Comparison of ENCODE assay signal across 23 cellular contexts in genomic region chrX:36609653-36610585, GRCh38.
DNase-seq lines count a peak whose midpoint lies in the region; ATAC-seq and TF ChIP-seq lines count a peak whose summit lies in the region.
"Had no signal": no experiment of that assay in that cellular context is flagged by ENCODE, and none has a peak within 500 bp of the region (broad histone marks: within the 10 kb centered on the region; RNA-seq: fewer than 3 reads in every experiment).

No MANE protein-coding gene starts in this region.

- no peak overlapping the region for H3K4me3 Mint-ChIP-seq in naive thymus-derived CD8-positive, alpha-beta T cell
- no peak overlapping the region for H3K4me3 Mint-ChIP-seq in T-helper 2 cell treated with Interferon-gamma antibody and Interleukin-4, amounts not matched to agents 5 μg/mL and 100 μg/mL, for 36 hours
- H3K4me3 Mint-ChIP-seq: activated CD4-positive, alpha-beta T cell treated with anti-CD3 and anti-CD28 coated beads, Interleukin-2, amount 10 ng/mL, durations not matched to agents 7 days and 5 days; activated naive CD8-positive, alpha-beta T cell treated with anti-CD3 and anti-CD28 coated beads for 36 hours; brain; CD4-positive, alpha-beta memory T cell; stimulated activated naive CD8-positive, alpha-beta T cell treated with anti-CD3 and anti-CD28 coated beads, Interleukin-15, amount 100 ng/mL, for 72 hours; T-helper 1 cell treated with Interleukin-12 subunit alpha and Interleukin-12 subunit beta and Interleukin-4 antibody, amounts not matched to agents 30 μg/mL and 1 μg/mL, for 36 hours had no signal

- no peaks in the 10 kb centered on the region for H3K36me3 Mint-ChIP-seq in naive thymus-derived CD8-positive, alpha-beta T cell
- no peaks in the 10 kb centered on the region for H3K36me3 Mint-ChIP-seq in T-helper 2 cell treated with Interferon-gamma antibody and Interleukin-4, amounts not matched to agents 5 μg/mL and 100 μg/mL, for 36 hours (ENCODE audit: low read depth)
- H3K36me3 Mint-ChIP-seq: activated naive CD8-positive, alpha-beta T cell treated with anti-CD3 and anti-CD28 coated beads for 36 hours; brain; CD4-positive, alpha-beta memory T cell had no signal

- no peak for TF ChIP-seq RAD21 in IMR-90 (IDR thresholded peaks at IDR 0.05; ENCODE audit: low read length)

- H3K27ac Mint-ChIP-seq in naive thymus-derived CD8-positive, alpha-beta T cell: no peak overlapping the region
- H3K27ac Mint-ChIP-seq in T-helper 2 cell treated with Interferon-gamma antibody and Interleukin-4, amounts not matched to agents 5 μg/mL and 100 μg/mL, for 36 hours: no peak overlapping the region
- H3K27ac Mint-ChIP-seq: activated CD4-positive, alpha-beta T cell treated with anti-CD3 and anti-CD28 coated beads, Interleukin-2, amount 10 ng/mL, durations not matched to agents 7 days and 5 days; activated naive CD8-positive, alpha-beta T cell treated with anti-CD3 and anti-CD28 coated beads for 36 hours; brain; CD4-positive, alpha-beta memory T cell; stimulated activated naive CD8-positive, alpha-beta T cell treated with anti-CD3 and anti-CD28 coated beads, Interleukin-15, amount 100 ng/mL, for 72 hours; T-helper 1 cell treated with Interleukin-12 subunit alpha and Interleukin-12 subunit beta and Interleukin-4 antibody, amounts not matched to agents 30 μg/mL and 1 μg/mL, for 36 hours had no signal

- BruUV-seq in IMR-90 (replicated peaks; lab: Mats Ljungman, UMichigan): no TSS peak

- CTCF ChIA-PET in IMR-90 (lab: Yijun Ruan, JAX): no interaction called here

- H3K56ac ChIP-seq in IMR-90 (ENCODE audit: extremely low read depth, insufficient read depth, low read length): no peak overlapping the region

- no peak overlapping the region for H3K14ac ChIP-seq in IMR-90 (replicated peaks; ENCODE audit: low read depth, low read length)

- peaks cover 8% of the 10 kb centered on the region; the same call in 1 of the 2 replicates for H3K9me3 ChIP-seq in IMR-90 (ENCODE audit: control insufficient read depth, insufficient read depth, low read length)
- H3K9me3 ChIP-seq: tibial nerve had no signal

- no peak overlapping the region for H2BK120ac ChIP-seq in IMR-90 (ENCODE audit: low read depth, low read length)

- no peak overlapping the region for H3K27ac ChIP-seq in IMR-90 (ENCODE audit: insufficient read depth, low read length)
- H3K27ac ChIP-seq: coronary artery, hepatocyte, tibial nerve, VCaP had no signal

- H2AK9ac ChIP-seq in IMR-90 (replicated peaks; ENCODE audit: low read depth, low read length, poor library complexity): no peak overlapping the region

- H2BK20ac ChIP-seq in IMR-90 (ENCODE audit: low read depth, low read length): no peak overlapping the region

- H3K9me3 Mint-ChIP-seq in naive thymus-derived CD8-positive, alpha-beta T cell: peaks cover 0 to 6% (median 0%) of the 10 kb centered on the region in 9 donors
- H3K9me3 Mint-ChIP-seq in T-helper 2 cell treated with Interferon-gamma antibody and Interleukin-4, amounts not matched to agents 5 μg/mL and 100 μg/mL, for 36 hours: no peaks in the 10 kb centered on the region
- H3K9me3 Mint-ChIP-seq: activated CD4-positive, alpha-beta T cell treated with anti-CD3 and anti-CD28 coated beads, Interleukin-2, amount 10 ng/mL, durations not matched to agents 7 days and 5 days; activated naive CD8-positive, alpha-beta T cell treated with anti-CD3 and anti-CD28 coated beads for 36 hours; stimulated activated naive CD8-positive, alpha-beta T cell treated with anti-CD3 and anti-CD28 coated beads, Interleukin-15, amount 100 ng/mL, for 72 hours; T-helper 1 cell treated with Interleukin-12 subunit alpha and Interleukin-12 subunit beta and Interleukin-4 antibody, amounts not matched to agents 30 μg/mL and 1 μg/mL, for 36 hours had no signal

- intact Hi-C loops in IMR-90 (cut with micrococcal nuclease): no loop called here
- intact Hi-C loops in Right ventricle myocardium inferior (cut with DNase I): no loop called here

- H2BK5ac ChIP-seq in IMR-90 (ENCODE audit: low read depth, low read length, poor library complexity, severe bottlenecking): no peak overlapping the region

- H3K18ac ChIP-seq in IMR-90 (ENCODE audit: low read depth, low read length): no peak overlapping the region

- H2AK5ac ChIP-seq in IMR-90 (ENCODE audit: low read depth, low read length): no peak overlapping the region

- no peak overlapping the region for H3K9ac ChIP-seq in IMR-90 (ENCODE audit: low read depth, low read length)

- POLR2A ChIA-PET in IMR-90 (lab: Charles Lee; ENCODE audit: unreplicated experiment): no interaction called here
- POLR2A ChIA-PET in naive thymus-derived CD8-positive, alpha-beta T cell (lab: Charles Lee): no interaction called here

- H2AFZ ChIP-seq in IMR-90 (replicated peaks; ENCODE audit: low read length, poor library complexity): no peak overlapping the region
- H2AFZ ChIP-seq: hepatocyte had no signal

- no peak overlapping the region for H3K4me3 ChIP-seq in IMR-90 (ENCODE audit: insufficient read depth, low read depth, low read length)
- H3K4me3 ChIP-seq: coronary artery, hepatocyte, tibial nerve had no signal

- no peak overlapping the region for H4K5ac ChIP-seq in IMR-90 (ENCODE audit: low read depth, low read length)

- no peaks in the 10 kb centered on the region for H3K4me1 ChIP-seq in IMR-90 (ENCODE audit: control insufficient read depth, insufficient read depth, low read length)
- H3K4me1 ChIP-seq: tibial nerve had no signal

- no peaks in the 10 kb centered on the region for H3K79me1 ChIP-seq in IMR-90 (ENCODE audit: low read depth in 1 of 2, low read length in 2 of 2)

- dilution Hi-C loops in IMR-90 (cut with HindIII; ENCODE audit: low sequenced_read_pairs, unreplicated experiment): no loop called here

- H4K8ac ChIP-seq in IMR-90 (ENCODE audit: low read depth in 2 of 2, low read length in 2 of 2): no peak overlapping the region

- H3K27me3 Mint-ChIP-seq in naive thymus-derived CD8-positive, alpha-beta T cell: no peaks in the 10 kb centered on the region
- H3K27me3 Mint-ChIP-seq in T-helper 2 cell treated with Interferon-gamma antibody and Interleukin-4, amounts not matched to agents 5 μg/mL and 100 μg/mL, for 36 hours (ENCODE audit: low read depth): no peaks in the 10 kb centered on the region
- H3K27me3 Mint-ChIP-seq: activated CD4-positive, alpha-beta T cell treated with anti-CD3 and anti-CD28 coated beads, Interleukin-2, amount 10 ng/mL, durations not matched to agents 7 days and 5 days; activated naive CD8-positive, alpha-beta T cell treated with anti-CD3 and anti-CD28 coated beads for 36 hours; CD4-positive, alpha-beta memory T cell; stimulated activated naive CD8-positive, alpha-beta T cell treated with anti-CD3 and anti-CD28 coated beads, Interleukin-15, amount 100 ng/mL, for 72 hours had no signal

- TF ChIP-seq CTCF in IMR-90 (conservative IDR thresholded peaks at IDR 0.05; ENCODE audit: low read depth, low read length): no peak

- no peak overlapping the region for H3K23ac ChIP-seq in IMR-90 (ENCODE audit: low read depth, low read length)

- in situ Hi-C loops in IMR-90 (cut with MboI; ENCODE audit: low sequenced_read_pairs): no loop called here

- no peak overlapping the region for H3K4ac ChIP-seq in IMR-90 (ENCODE audit: low read depth, low read length)

- H3K4me2 ChIP-seq in IMR-90 (ENCODE audit: low read depth, low read length): no peak overlapping the region
- H3K4me2 ChIP-seq: hepatocyte had no signal

- H3K4me1 Mint-ChIP-seq in naive thymus-derived CD8-positive, alpha-beta T cell: no peaks in the 10 kb centered on the region
- no peaks in the 10 kb centered on the region for H3K4me1 Mint-ChIP-seq in T-helper 2 cell treated with Interferon-gamma antibody and Interleukin-4, amounts not matched to agents 5 μg/mL and 100 μg/mL, for 36 hours (ENCODE audit: low read depth)
- H3K4me1 Mint-ChIP-seq: activated CD4-positive, alpha-beta T cell treated with anti-CD3 and anti-CD28 coated beads, Interleukin-2, amount 10 ng/mL, durations not matched to agents 7 days and 5 days; activated naive CD8-positive, alpha-beta T cell treated with anti-CD3 and anti-CD28 coated beads for 36 hours; brain; CD4-positive, alpha-beta memory T cell; stimulated activated naive CD8-positive, alpha-beta T cell treated with anti-CD3 and anti-CD28 coated beads, Interleukin-15, amount 100 ng/mL, for 72 hours had no signal

- ATAC-seq in GM18868 (IDR thresholded peaks at IDR 0.05; ENCODE audit: unreplicated experiment) (peak; percentile 71), IMR-90 (ENCODE audit: low read depth) (no peak), Right ventricle myocardium inferior (no peak)
- ATAC-seq in naive thymus-derived CD8-positive, alpha-beta T cell: no peak
- ATAC-seq: stimulated activated naive CD8-positive, alpha-beta T cell treated with anti-CD3 and anti-CD28 coated beads, Interleukin-15, amount 100 ng/mL, for 72 hours had no signal

- no peak overlapping the region for H4K91ac ChIP-seq in IMR-90 (ENCODE audit: insufficient read depth, low read depth, low read length)

- WGBS in IMR-90 (ENCODE audit: extremely low coverage in 2 of 2, insufficient read length in 1 of 2), 2 experiments: no CpG with 5 or more reads among the region's 4 CpGs

- H3K36me3 ChIP-seq in IMR-90 (ENCODE audit: control insufficient read depth, insufficient read depth, low read length): no peaks in the 10 kb centered on the region
- H3K36me3 ChIP-seq: tibial nerve had no signal

- H3K27me3 ChIP-seq in IMR-90 (ENCODE audit: control insufficient read depth, insufficient read depth, low read length): no peaks in the 10 kb centered on the region
- H3K27me3 ChIP-seq: hepatocyte, tibial nerve had no signal

- no peak for TF ChIP-seq POLR2A in IMR-90 (IDR thresholded peaks at IDR 0.05; ENCODE audit: low read depth, low read length)

- H3K9me1 ChIP-seq in IMR-90 (ENCODE audit: insufficient read depth, low read length): no peaks in the 10 kb centered on the region

- DNase-seq in IMR-90 (peak; percentile 1), SKM-1 treated with dmso at 0.1 percent for 144 hours (lab: John Stamatoyannopoulos, UW; ENCODE audit: unreplicated experiment) (peak; percentile 21), mucosa of gallbladder (ENCODE audit: low spot score) (peak; percentile 28), Right ventricle myocardium inferior (ENCODE audit: missing footprints) (no peak)
- DNase-seq in naive thymus-derived CD8-positive, alpha-beta T cell: no peak
- DNase-seq in T-helper 2 cell treated with Interferon-gamma antibody and Interleukin-4, amounts not matched to agents 5 μg/mL and 100 μg/mL, for 36 hours (ENCODE audit: low spot score): no peak
- DNase-seq: activated CD4-positive, alpha-beta T cell treated with anti-CD3 and anti-CD28 coated beads, Interleukin-2, amount 10 ng/mL, durations not matched to agents 7 days and 5 days; activated naive CD8-positive, alpha-beta T cell treated with anti-CD3 and anti-CD28 coated beads for 36 hours; CD4-positive, alpha-beta memory T cell; DND-41; foreskin fibroblast; NCI-H1105; NCI-H2081 treated with DMSO at 0.1 percent for 48 hours; SHP77 treated with DMSO at 0.1 percent for 48 hours; stimulated activated CD4-positive, alpha-beta T cell treated with anti-CD3 and anti-CD28 coated beads, Interleukin-4, amount 100 ng/mL, for 4 hours; stimulated activated naive CD8-positive, alpha-beta T cell treated with anti-CD3 and anti-CD28 coated beads, Interleukin-15, amount 100 ng/mL, for 72 hours had no signal

- no peak overlapping the region for H2BK15ac ChIP-seq in IMR-90 (ENCODE audit: low read depth, low read length)

- no peaks in the 10 kb centered on the region for H4K20me1 ChIP-seq in IMR-90 (ENCODE audit: insufficient read depth, low read length)

TF ChIP-seq in IMR-90, 13 proteins besides CTCF, POLR2A, EP300 and RAD21 (continues in another document):
- TF ChIP-seq CHD1 (IDR thresholded peaks at IDR 0.05; ENCODE audit: low read depth, low read length): no peak

Comparison
In these comparisons a context has a peak if more than half of its experiments do, and no peak if none do; other contexts are left out.
1. DNase-seq: peak in IMR-90 (single experiment), SKM-1 treated with dmso at 0.1 percent for 144 hours (single experiment) and mucosa of gallbladder (single experiment); none in naive thymus-derived CD8-positive, alpha-beta T cell (0 of 10), Right ventricle myocardium inferior (single experiment) and T-helper 2 cell treated with Interferon-gamma antibody and Interleukin-4, amounts not matched to agents 5 μg/mL and 100 μg/mL, for 36 hours (single experiment).